In genomic region chr17:1555618-1556471, GRCh38 we compare ENCODE assay signal across 14 cellular contexts. TPM values are rescaled to one million over a fixed set of nuclear protein-coding genes. Genes with fewer than 3 reads are reported as not detected.
DNase-seq lines count a peak whose midpoint lies in the region; ATAC-seq, FAIRE-seq and TF ChIP-seq lines count a peak whose summit lies in the region.
"Had no signal": no experiment of that assay in that cellular context is flagged by ENCODE, and none has a peak within 500 bp of the region (broad histone marks: within the 10 kb centered on the region; RNA-seq: fewer than 3 reads in every experiment).

No MANE protein-coding gene starts in this region.

- no peak overlapping the region for H3K27ac ChIP-seq in HL-60 (replicated peaks)

- no peak overlapping the region for H3K4me3 ChIP-seq in HL-60 (replicated peaks; ENCODE audit: insufficient read depth, low read length)
- H3K4me3 ChIP-seq: heart right ventricle had no signal

- H3K4me3 Mint-ChIP-seq in activated T-helper 17 cell treated with anti-CD3 and anti-CD28 coated beads, Interleukin-2, amount 50 U/mL, for 72 hours, result no peak overlapping the region
- peak overlapping the region; percentile 1 for H3K4me3 Mint-ChIP-seq in neural crest cell
- H3K4me3 Mint-ChIP-seq in activated CD8-positive, alpha-beta memory T cell treated with anti-CD3 and anti-CD28 coated beads, Interleukin-2, amount 10 ng/mL, durations not matched to agents 7 days and 5 days, result no peak overlapping the region
- H3K4me3 Mint-ChIP-seq: activated naive CD4-positive, alpha-beta T cell treated with anti-CD3 and anti-CD28 coated beads for 36 hours had no signal

- H3K27ac Mint-ChIP-seq in activated T-helper 17 cell treated with anti-CD3 and anti-CD28 coated beads, Interleukin-2, amount 50 U/mL, for 72 hours, result peak overlapping the region; percentile 76
- no peak overlapping the region for H3K27ac Mint-ChIP-seq in neural crest cell (ENCODE audit: unreplicated experiment)
- no peak overlapping the region for H3K27ac Mint-ChIP-seq in activated CD8-positive, alpha-beta memory T cell treated with anti-CD3 and anti-CD28 coated beads, Interleukin-2, amount 10 ng/mL, durations not matched to agents 7 days and 5 days
- H3K27ac Mint-ChIP-seq: activated naive CD4-positive, alpha-beta T cell treated with anti-CD3 and anti-CD28 coated beads for 36 hours had no signal

- H3K36me3 Mint-ChIP-seq in activated T-helper 17 cell treated with anti-CD3 and anti-CD28 coated beads, Interleukin-2, amount 50 U/mL, for 72 hours (ENCODE audit: low read depth), result peaks cover 48% of the 10 kb centered on the region
- H3K36me3 Mint-ChIP-seq in neural crest cell (ENCODE audit: low read depth), result peaks cover 2% of the 10 kb centered on the region
- peaks cover 9% of the 10 kb centered on the region for H3K36me3 Mint-ChIP-seq in activated CD8-positive, alpha-beta memory T cell treated with anti-CD3 and anti-CD28 coated beads, Interleukin-2, amount 10 ng/mL, durations not matched to agents 7 days and 5 days

- no peak for TF ChIP-seq CTCF in D721Med (IDR thresholded peaks at IDR 0.05; ENCODE audit: insufficient read depth, missing control alignments)
- TF ChIP-seq CTCF in HL-60 (IDR thresholded peaks at IDR 0.05; ENCODE audit: insufficient read depth, low read length), result no peak
- TF ChIP-seq CTCF in neural crest cell (conservative IDR thresholded peaks at IDR 0.05), result no peak

- no peak for DNase-seq in D721Med (ENCODE audit: insufficient read length, low spot score)
- peak; percentile 69 to 86 for DNase-seq in HL-60 (ENCODE audit: low read depth in 1 of 2, low spot score in 1 of 2)
- DNase-seq in neural crest cell (ENCODE audit: low read depth, low spot score), result no peak
- no peak for DNase-seq in activated CD8-positive, alpha-beta memory T cell treated with anti-CD3 and anti-CD28 coated beads, Interleukin-2, amount 10 ng/mL, durations not matched to agents 7 days and 5 days
- no peak for DNase-seq in NCI-H1436 treated with DMSO at 0.1 percent for 48 hours (lab: John Stamatoyannopoulos, UW)
- DNase-seq in NCI-H2171 treated with DMSO at 0.1 percent for 48 hours (lab: John Stamatoyannopoulos, UW), result no peak
- DNase-seq: activated naive CD4-positive, alpha-beta T cell treated with anti-CD3 and anti-CD28 coated beads for 36 hours; Calu3; dermis blood vessel endothelial cell; HCEC 1CT; heart right ventricle; NCI-H524 treated with DMSO at 0.1 percent for 48 hours had no signal

- no peaks in the 10 kb centered on the region for H3K27me3 Mint-ChIP-seq in activated T-helper 17 cell treated with anti-CD3 and anti-CD28 coated beads, Interleukin-2, amount 50 U/mL, for 72 hours
- H3K27me3 Mint-ChIP-seq in neural crest cell (ENCODE audit: low read depth), result no peaks in the 10 kb centered on the region
- H3K27me3 Mint-ChIP-seq in activated CD8-positive, alpha-beta memory T cell treated with anti-CD3 and anti-CD28 coated beads, Interleukin-2, amount 10 ng/mL, durations not matched to agents 7 days and 5 days, result no peaks in the 10 kb centered on the region

- CTCF ChIA-PET in activated CD8-positive, alpha-beta memory T cell treated with anti-CD3 and anti-CD28 coated beads, Interleukin-2, amount 10 ng/mL, durations not matched to agents 7 days and 5 days (lab: Charles Lee), result interaction anchor here (1.1 kb wide), 1 partner anchor 194 kb away, joined by 3 read pairs; no protein-coding TSS in a partner anchor

- no peaks in the 10 kb centered on the region for H3K9me3 Mint-ChIP-seq in activated T-helper 17 cell treated with anti-CD3 and anti-CD28 coated beads, Interleukin-2, amount 50 U/mL, for 72 hours
- H3K9me3 Mint-ChIP-seq in neural crest cell, result no peaks in the 10 kb centered on the region
- H3K9me3 Mint-ChIP-seq in activated CD8-positive, alpha-beta memory T cell treated with anti-CD3 and anti-CD28 coated beads, Interleukin-2, amount 10 ng/mL, durations not matched to agents 7 days and 5 days (ENCODE audit: low read depth), result no peaks in the 10 kb centered on the region
- H3K9me3 Mint-ChIP-seq: activated naive CD4-positive, alpha-beta T cell treated with anti-CD3 and anti-CD28 coated beads for 36 hours had no signal

- no peaks in the 10 kb centered on the region for H3K27me3 ChIP-seq in HL-60 (ENCODE audit: insufficient read depth, poor library complexity, severe bottlenecking)
- H3K27me3 ChIP-seq: heart right ventricle had no signal

- ATAC-seq in activated T-helper 17 cell treated with anti-CD3 and anti-CD28 coated beads, Interleukin-2, amount 50 U/mL, for 72 hours (replicated peaks), result no peak
- ATAC-seq in activated CD8-positive, alpha-beta memory T cell treated with anti-CD3 and anti-CD28 coated beads, Interleukin-2, amount 10 ng/mL, durations not matched to agents 7 days and 5 days, result no peak
- no peak for ATAC-seq in GM18858 (IDR thresholded peaks at IDR 0.05; ENCODE audit: unreplicated experiment)

- FAIRE-seq in D721Med (lab: Jason Lieb, UNC), result peak; percentile 68

- peaks cover 13% of the 10 kb centered on the region for H3K4me1 Mint-ChIP-seq in activated T-helper 17 cell treated with anti-CD3 and anti-CD28 coated beads, Interleukin-2, amount 50 U/mL, for 72 hours
- peaks cover 33% of the 10 kb centered on the region for H3K4me1 Mint-ChIP-seq in neural crest cell
- peaks cover 19% of the 10 kb centered on the region for H3K4me1 Mint-ChIP-seq in activated CD8-positive, alpha-beta memory T cell treated with anti-CD3 and anti-CD28 coated beads, Interleukin-2, amount 10 ng/mL, durations not matched to agents 7 days and 5 days

RNA-seq across cellular contexts. Expression of gene PITPNA, which starts 6.7 kb away (rescaled TPM):
- 10 to 100 TPM; 28.8 to 45.0 TPM for total RNA-seq in activated T-helper 17 cell treated with anti-CD3 and anti-CD28 coated beads, Interleukin-2, amount 50 U/mL, for 72 hours
- 80.8 and 86.8 TPM in 2 replicates for total RNA-seq in neural crest cell
- total RNA-seq in activated CD8-positive, alpha-beta memory T cell treated with anti-CD3 and anti-CD28 coated beads, Interleukin-2, amount 10 ng/mL, durations not matched to agents 7 days and 5 days, result 10 to 100 TPM; 42.1 to 69.1 TPM

RNA-seq across cellular contexts. Expression of gene INPP5K, which starts 39.4 kb away (rescaled TPM):
- total RNA-seq in activated T-helper 17 cell treated with anti-CD3 and anti-CD28 coated beads, Interleukin-2, amount 50 U/mL, for 72 hours, result 10 to 100 TPM; 29.9 to 30.4 TPM
- 19.4 and 20.0 TPM in 2 replicates for total RNA-seq in neural crest cell
- total RNA-seq in activated CD8-positive, alpha-beta memory T cell treated with anti-CD3 and anti-CD28 coated beads, Interleukin-2, amount 10 ng/mL, durations not matched to agents 7 days and 5 days, result 10 to 100 TPM; 40.6 to 43.4 TPM

Comparison
In these comparisons a context has a peak if more than half of its experiments do, and no peak if none do; other contexts are left out.
1. DNase-seq: peak in HL-60 (2 of 2); none in D721Med (single experiment), neural crest cell (single experiment), activated CD8-positive, alpha-beta memory T cell treated with anti-CD3 and anti-CD28 coated beads, Interleukin-2, amount 10 ng/mL, durations not matched to agents 7 days and 5 days (single experiment), NCI-H1436 treated with DMSO at 0.1 percent for 48 hours (single experiment) and NCI-H2171 treated with DMSO at 0.1 percent for 48 hours (single experiment).